In the genomic region with DNA sequence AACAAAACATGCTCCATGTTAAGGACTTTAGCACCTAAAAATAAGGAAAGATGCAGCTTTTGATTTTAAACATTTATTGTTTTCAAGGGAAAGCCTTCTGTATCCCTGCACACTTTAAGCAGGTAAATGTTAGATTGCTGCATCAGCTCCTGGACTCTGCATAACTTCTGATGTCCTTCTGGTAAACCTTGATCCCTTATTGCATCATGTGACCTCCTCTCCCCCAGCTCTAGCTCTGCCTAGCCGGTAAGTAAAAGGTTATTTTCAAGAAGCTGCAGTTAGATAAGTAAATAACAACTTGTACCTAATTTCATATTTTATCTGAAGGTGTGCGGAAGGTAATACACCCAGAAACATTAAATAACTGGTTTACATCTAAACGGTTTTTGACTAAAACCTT, we compare ENCODE assay signal across 16 cellular contexts. TPM values are rescaled to one million over a fixed set of nuclear protein-coding genes. Genes with fewer than 3 reads are reported as not detected.
DNase-seq lines count a peak whose midpoint lies in the region; ATAC-seq, FAIRE-seq and TF ChIP-seq lines count a peak whose summit lies in the region.
"Had no signal": no experiment of that assay in that cellular context is flagged by ENCODE, and none has a peak within 500 bp of the region (broad histone marks: within the 10 kb centered on the region; RNA-seq: fewer than 3 reads in every experiment).

No MANE protein-coding gene starts in this region.

- H2AFZ ChIP-seq in K562 (ENCODE audit: low read depth, low read length) (no peak overlapping the region), HepG2 (ENCODE audit: low read length) (no peak overlapping the region)

- H3K36me3 ChIP-seq in K562 (ENCODE audit: control insufficient read depth, insufficient read depth, low read length) (no peaks in the 10 kb centered on the region), HepG2 (replicated peaks in 1 of 2; ENCODE audit: control insufficient read depth in 1 of 2, insufficient read depth in 2 of 2, low read length in 2 of 2) (no peaks in the 10 kb centered on the region), left ventricle myocardium inferior (no peaks in the 10 kb centered on the region)
- H3K36me3 ChIP-seq: BLaER1 had no signal

- intact Hi-C loops in K562 (cut with micrococcal nuclease), result no loop called here
- intact Hi-C loops in HepG2 (cut with micrococcal nuclease; ENCODE audit: unreplicated experiment), result no loop called here
- intact Hi-C loops in left ventricle myocardium inferior (cut with micrococcal nuclease), result no loop called here

- peaks cover 0 to under 1% of the 10 kb centered on the region in 2 experiments; a peak in 2 of 5 replicates for H3K27me3 ChIP-seq in K562 (ENCODE audit: control insufficient read depth in 2 of 2, insufficient read depth in 2 of 2, low read length in 2 of 2)
- peaks cover 0 to 4% of the 10 kb centered on the region in 2 experiments; a peak in 2 of 5 replicates for H3K27me3 ChIP-seq in HepG2 (ENCODE audit: control insufficient read depth in 1 of 2, insufficient read depth in 2 of 2, low read length in 2 of 2)
- no peaks in the 10 kb centered on the region for H3K27me3 ChIP-seq in left ventricle myocardium inferior (ENCODE audit: low read depth)
- H3K27me3 ChIP-seq: BLaER1 had no signal

- TF ChIP-seq POLR2A in K562 (conservative IDR thresholded peaks at IDR 0.05) (no peak), HepG2 (IDR thresholded peaks at IDR 0.05; ENCODE audit: insufficient read depth in 1 of 2, low read depth in 2 of 2, low read length in 2 of 2) (no peak)

- peak; percentile 60 for DNase-seq in HuH-7 (ENCODE audit: low spot score)
- no peak for DNase-seq in K562 (ENCODE audit: extremely low read depth in 1 of 4, low spot score in 3 of 4)
- no peak for DNase-seq in HepG2 (ENCODE audit: low spot score)
- DNase-seq in left ventricle myocardium inferior, result no peak
- DNase-seq in foreskin fibroblast, result no peak
- no peak for DNase-seq in AG08395 (ENCODE audit: low spot score)
- DNase-seq: Caco-2; CD8-positive, alpha-beta memory T cell; DND-41; GDM1 had no signal

- WGBS in K562 (ENCODE audit: insufficient coverage, low coverage, missing lambda C conversion rate), result 3% methylated on average over 3 of the region's 3 CpGs
- WGBS in HepG2 (ENCODE audit: low lambda C conversion rate), result 4% methylated on average over 3 of the region's 3 CpGs

- CTCF ChIA-PET in K562 (lab: Yijun Ruan, JAX; ENCODE audit: low intra/inter-chr PET ratio), result no interaction called here
- CTCF ChIA-PET in HepG2 (lab: Yijun Ruan, JAX; ENCODE audit: low intra/inter-chr PET ratio, low total read pairs), result no interaction called here

- H3K4me2 ChIP-seq in K562 (ENCODE audit: insufficient read depth, low read length) (no peak overlapping the region), HepG2 (ENCODE audit: low read depth, low read length) (no peak overlapping the region)
- H3K4me2 ChIP-seq: BLaER1 had no signal

- POLR2A ChIA-PET in K562 (lab: Yijun Ruan, JAX), result no interaction called here
- POLR2A ChIA-PET in HepG2 (lab: Yijun Ruan, JAX), result no interaction called here

- peak; percentile 67 for ATAC-seq in K562
- ATAC-seq in HepG2, result no peak; the same call in 2 of the 3 replicates
- no peak for ATAC-seq in GM21619 (IDR thresholded peaks at IDR 0.05; ENCODE audit: unreplicated experiment)
- ATAC-seq: HCT116 had no signal

- H3K79me2 ChIP-seq in K562 (ENCODE audit: control insufficient read depth, insufficient read depth, low read length) (no peaks in the 10 kb centered on the region), HepG2 (ENCODE audit: insufficient read depth, low read length) (no peaks in the 10 kb centered on the region)

- TF ChIP-seq RAD21 in K562 (CRISPR knock-in tag; conservative IDR thresholded peaks at IDR 0.05 in 1 of 2, IDR thresholded peaks at IDR 0.05 in 1 of 2) (no peak), HepG2 (CRISPR knock-in tag; IDR thresholded peaks at IDR 0.05) (no peak)

- H3K27ac ChIP-seq in K562 (ENCODE audit: extremely low read depth, low read depth, low read length), result no peak overlapping the region
- H3K27ac ChIP-seq in HepG2 (ENCODE audit: extremely low read length, insufficient read depth, low read length), result no peak overlapping the region
- H3K27ac ChIP-seq in left ventricle myocardium inferior (replicated peaks), result no peak overlapping the region
- H3K27ac ChIP-seq: BLaER1 had no signal

- H3K4me3 ChIP-seq in K562 (no peak overlapping the region), HepG2 (replicated peaks in 1 of 3; ENCODE audit: insufficient read depth in 1 of 3, low read depth in 2 of 3, low read length in 3 of 3) (no peak overlapping the region), left ventricle myocardium inferior (no peak overlapping the region), foreskin fibroblast (ENCODE audit: low read depth in 1 of 2, low read length in 2 of 2) (no peak overlapping the region)
- H3K4me3 ChIP-seq: BLaER1 had no signal

- no peaks in the 10 kb centered on the region for H3K9me3 ChIP-seq in K562 (replicated peaks; ENCODE audit: control insufficient read depth, insufficient read depth, low read depth, low read length)
- no peaks in the 10 kb centered on the region for H3K9me3 ChIP-seq in HepG2 (ENCODE audit: low read length)
- H3K9me3 ChIP-seq in left ventricle myocardium inferior (replicated peaks), result no peaks in the 10 kb centered on the region
- H3K9me3 ChIP-seq: BLaER1, Caco-2 had no signal

- BruUV-seq in K562 (replicated peaks; lab: Mats Ljungman, UMichigan) (no TSS peak), HepG2 (replicated peaks; lab: Mats Ljungman, UMichigan) (no TSS peak)

- in situ Hi-C loops in K562 (cut with MboI) (no loop called here), HepG2 (cut with HindIII; ENCODE audit: extremely low pct_ligation_motif_present, low pct_unique_long_range_greater_than_20kb) (no loop called here)

- H3K4me1 ChIP-seq in K562 (replicated peaks in 1 of 2; ENCODE audit: control insufficient read depth in 2 of 2, insufficient read depth in 2 of 2, low read length in 2 of 2) (no peaks in the 10 kb centered on the region), HepG2 (ENCODE audit: insufficient read depth, low read length) (no peaks in the 10 kb centered on the region), left ventricle myocardium inferior (no peaks in the 10 kb centered on the region)
- H3K4me1 ChIP-seq: BLaER1, Caco-2 had no signal

- H4K20me1 ChIP-seq in K562 (replicated peaks; ENCODE audit: control insufficient read depth, insufficient read depth, low read length), result no peaks in the 10 kb centered on the region
- no peaks in the 10 kb centered on the region for H4K20me1 ChIP-seq in HepG2 (ENCODE audit: insufficient read depth, low read length)
- H4K20me1 ChIP-seq: BLaER1 had no signal

- no peak for FAIRE-seq in K562 (lab: Jason Lieb, UNC)
- FAIRE-seq in HepG2 (lab: Jason Lieb, UNC), result no peak
- FAIRE-seq: A204.1, H54, HTR-8/SVneo had no signal

- TF ChIP-seq EP300 in K562 (IDR thresholded peaks at IDR 0.05; ENCODE audit: low read length), result no peak
- no peak for TF ChIP-seq EP300 in HepG2 (IDR thresholded peaks at IDR 0.05; ENCODE audit: low read depth in 2 of 2, low read length in 2 of 2)
- no peak for TF ChIP-seq EP300 in HepG2 (CRISPR knock-in tag; IDR thresholded peaks at IDR 0.05; ENCODE audit: borderline replicate concordance)

- TF ChIP-seq CTCF in K562 (IDR thresholded peaks at IDR 0.05 in 2 of 3, conservative IDR thresholded peaks at IDR 0.05 in 1 of 3; ENCODE audit: insufficient read depth in 2 of 3, low read depth in 1 of 3, low read length in 3 of 3) (no peak), HepG2 (CRISPR knock-in tag; IDR thresholded peaks at IDR 0.05) (no peak), left ventricle myocardium inferior (IDR thresholded peaks at IDR 0.05; ENCODE audit: borderline replicate concordance) (no peak), foreskin fibroblast (IDR thresholded peaks at IDR 0.05; ENCODE audit: low read depth, low read length) (no peak)

- no peaks in the 10 kb centered on the region for H3K9me1 ChIP-seq in K562 (ENCODE audit: control insufficient read depth, insufficient read depth, low read length)

- H3K9ac ChIP-seq in K562 (ENCODE audit: insufficient read depth in 1 of 2, low read depth in 2 of 2, low read length in 2 of 2) (no peak overlapping the region), HepG2 (ENCODE audit: insufficient read depth, low read depth, low read length) (no peak overlapping the region)
- H3K9ac ChIP-seq: BLaER1 had no signal

RNA-seq across cellular contexts. Expression of a gene that starts 37.5 kb away (rescaled TPM):
- total RNA-seq in K562 (2011; cell fraction: chromatin; rRNA removed; ENCODE audit: low replicate concordance), result 0.69 TPM in 1 of 2 replicates, not detected in the other
- total RNA-seq in K562 (2011; cell fraction: nucleolus; rRNA removed), result not detected in 2 replicates
- 0.07 and 0.15 TPM in 2 replicates for total RNA-seq in K562 (2011; cell fraction: nucleoplasm; rRNA removed)
- total RNA-seq in K562 (2014; rRNA removed) (0.45 TPM in 1 of 2 replicates, not detected in the other), K562 (2014; rRNA removed; fragmentation: Illumina TruSeq; extraction: Trizol) (0.04 and 0.16 TPM in 2 replicates), K562 (2015; rRNA removed; fragmentation: Illumina TruSeq; extraction: Trizol) (0.07 and 0.15 TPM in 2 replicates), K562 (2021) (0.20 and 0.24 TPM in 2 replicates), HepG2 (2016; rRNA removed; fragmentation: Illumina TruSeq; extraction: Trizol) (not detected in 2 replicates), left ventricle myocardium inferior (325 TPM)
- polyA plus RNA-seq in K562 (2011; rRNA removed) (0.03 and 0.11 TPM in 2 replicates), K562 (2014; fragmentation: Illumina TruSeq; extraction: Trizol) (0.06 and 0.09 TPM in 2 replicates), K562 (2014; fragmentation: Nextera tagmentation; extraction: Ambion mirVana) (under 1 TPM in 1 of 2 experiments, not detected in 1; 0.03 TPM), K562 (2014; rRNA removed) (0.04 and 0.08 TPM in 2 replicates), HepG2 (2011; rRNA removed) (0.03 and 0.04 TPM in 2 replicates)
- 0.03 TPM in 1 of 2 replicates, not detected in the other for polyA plus RNA-seq in K562 (2011; cell fraction: cytosol; rRNA removed)
- polyA plus RNA-seq in K562 (2011; cell fraction: nucleus; rRNA removed), result 0.06 and 0.17 TPM in 2 replicates
- 0.05 and 0.26 TPM in 2 replicates for polyA plus RNA-seq in K562 (2012)
- polyA minus RNA-seq in K562 (2011; rRNA and poly(A)+ RNA removed), result 0.14 and 0.21 TPM in 2 replicates
- polyA minus RNA-seq in K562 (2011; cell fraction: cytosol; rRNA and poly(A)+ RNA removed), result 0.38 and 2.1 TPM in 2 replicates
- polyA minus RNA-seq in K562 (2011; cell fraction: nucleus; rRNA and poly(A)+ RNA removed), result 0.22 and 0.67 TPM in 2 replicates
- total RNA-seq in HepG2 (2016; cell fraction: cytosol; rRNA removed; fragmentation: Illumina TruSeq; extraction: Trizol; ENCODE audit: low read depth), result not detected in 2 replicates
- not detected in 2 replicates for total RNA-seq in HepG2 (2016; cell fraction: insoluble cytoplasmic fraction; rRNA removed; fragmentation: Illumina TruSeq; extraction: Trizol)
- 0.19 TPM in 1 of 2 replicates, not detected in the other for total RNA-seq in HepG2 (2016; cell fraction: membrane; rRNA removed; fragmentation: Illumina TruSeq; extraction: Trizol)
- total RNA-seq in HepG2 (2016; cell fraction: nucleus; rRNA removed; fragmentation: Illumina TruSeq; extraction: Trizol), result not detected in 2 replicates
- 0.03 and 0.05 TPM in 2 replicates for polyA plus RNA-seq in HepG2 (2011; cell fraction: cytosol; rRNA removed)
- polyA plus RNA-seq in HepG2 (2011; cell fraction: nucleus; rRNA removed), result not detected in 2 replicates
- polyA plus RNA-seq in HepG2 (2012), result not detected in 2 replicates
- polyA plus RNA-seq in HepG2 (2016; cell fraction: cytosol; fragmentation: Illumina TruSeq; extraction: Trizol; ENCODE audit: low read depth), result not detected in 2 replicates
- polyA plus RNA-seq in HepG2 (2016; cell fraction: insoluble cytoplasmic fraction; fragmentation: Illumina TruSeq; extraction: Trizol; ENCODE audit: low read depth), result 0.05 TPM in 1 of 2 replicates, not detected in the other
- not detected in 2 replicates for polyA plus RNA-seq in HepG2 (2016; cell fraction: membrane; fragmentation: Illumina TruSeq; extraction: Trizol; ENCODE audit: low read depth)
- not detected in 2 replicates for polyA plus RNA-seq in HepG2 (2016; cell fraction: nucleus; fragmentation: Illumina TruSeq; extraction: Trizol; ENCODE audit: insufficient read depth, low read depth)
- 74.9 TPM in 1 of 2 replicates, not detected in the other for polyA minus RNA-seq in HepG2 (2011; rRNA and poly(A)+ RNA removed; ENCODE audit: low replicate concordance)
- polyA minus RNA-seq in HepG2 (2011; cell fraction: cytosol; rRNA and poly(A)+ RNA removed), result 0.30 and 0.88 TPM in 2 replicates
- not detected in 2 replicates for polyA minus RNA-seq in HepG2 (2011; cell fraction: nucleus; rRNA and poly(A)+ RNA removed)
- polyA plus RNA-seq: CD8-positive, alpha-beta memory T cell had no signal

Comparison
In these comparisons a context has a peak if more than half of its experiments do, and no peak if none do; other contexts are left out.
1. RNA of a gene that starts 37.5 kb away (total RNA-seq): 325 TPM in left ventricle myocardium inferior (single experiment); 0.19 TPM in HepG2 and 0.04 to 0.69 TPM in K562; every median in the first group is over 100 times any median in the second.